In the genomic region with DNA sequence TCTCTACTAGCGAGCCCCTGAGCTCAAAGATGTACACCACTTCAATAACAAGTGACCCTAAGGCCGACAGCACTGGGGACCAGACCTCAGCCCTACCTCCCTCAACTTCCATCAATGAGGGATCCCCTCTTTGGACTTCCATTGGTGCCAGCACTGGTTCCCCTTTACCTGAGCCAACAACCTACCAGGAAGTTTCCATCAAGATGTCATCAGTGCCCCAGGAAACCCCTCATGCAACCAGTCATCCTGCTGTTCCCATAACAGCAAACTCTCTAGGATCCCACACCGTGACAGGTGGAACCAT, we compare ENCODE assay signal across 11 cellular contexts. TPM values are rescaled to one million over a fixed set of nuclear protein-coding genes. Genes with fewer than 3 reads are reported as not detected.
DNase-seq lines count a peak whose midpoint lies in the region; ATAC-seq, FAIRE-seq and TF ChIP-seq lines count a peak whose summit lies in the region.
"Had no signal": no experiment of that assay in that cellular context is flagged by ENCODE, and none has a peak within 500 bp of the region (broad histone marks: within the 10 kb centered on the region; RNA-seq: fewer than 3 reads in every experiment).

No MANE protein-coding gene starts in this region.

- H3K27ac Mint-ChIP-seq in CD14-positive monocyte, result peak overlapping the region; percentile 87 to 98 (median 92)
- H3K27ac Mint-ChIP-seq in activated T-helper 2 cell treated with anti-CD3 and anti-CD28 coated beads, Interferon-gamma antibody, Interleukin-2, Interleukin-4, amounts not matched to agents 10 μg/mL and 5 μg/mL and 100 μg/mL, durations not matched to agents 14 hours and 24 hours and 36 hours, result peak overlapping the region; percentile 93
- peak overlapping the region; percentile 94 to 100 (median 97) for H3K27ac Mint-ChIP-seq in naive thymus-derived CD8-positive, alpha-beta T cell

- peaks cover 0 to 4% (median 0%) of the 10 kb centered on the region in 3 donors for H3K27me3 Mint-ChIP-seq in CD14-positive monocyte (ENCODE audit: low read depth in 3 of 3)
- H3K27me3 Mint-ChIP-seq in activated T-helper 2 cell treated with anti-CD3 and anti-CD28 coated beads, Interferon-gamma antibody, Interleukin-2, Interleukin-4, amounts not matched to agents 10 μg/mL and 5 μg/mL and 100 μg/mL, durations not matched to agents 14 hours and 24 hours and 36 hours (ENCODE audit: low read depth), result no peaks in the 10 kb centered on the region
- peaks cover 0 to 3% (median 0%) of the 10 kb centered on the region in 5 donors for H3K27me3 Mint-ChIP-seq in naive thymus-derived CD8-positive, alpha-beta T cell

- POLR2A ChIA-PET in naive thymus-derived CD8-positive, alpha-beta T cell (lab: Charles Lee), result interaction anchor here (0.6 to 2.2 kb wide), 10 partner anchors 12 to 402 kb away, joined by 3 to 11 read pairs (median 4); partner anchors contain the start of genes ALDOA, CDIPT and KIF22

- H3K4me3 Mint-ChIP-seq in CD14-positive monocyte, result peak overlapping the region; percentile 93 to 96
- H3K4me3 Mint-ChIP-seq in activated T-helper 2 cell treated with anti-CD3 and anti-CD28 coated beads, Interferon-gamma antibody, Interleukin-2, Interleukin-4, amounts not matched to agents 10 μg/mL and 5 μg/mL and 100 μg/mL, durations not matched to agents 14 hours and 24 hours and 36 hours (ENCODE audit: low read depth), result peak overlapping the region; percentile 94
- H3K4me3 Mint-ChIP-seq in naive thymus-derived CD8-positive, alpha-beta T cell, result peak overlapping the region; percentile 93 to 99 (median 96)

- H3K9me3 Mint-ChIP-seq in CD14-positive monocyte, result no peaks in the 10 kb centered on the region
- no peaks in the 10 kb centered on the region for H3K9me3 Mint-ChIP-seq in activated T-helper 2 cell treated with anti-CD3 and anti-CD28 coated beads, Interferon-gamma antibody, Interleukin-2, Interleukin-4, amounts not matched to agents 10 μg/mL and 5 μg/mL and 100 μg/mL, durations not matched to agents 14 hours and 24 hours and 36 hours
- H3K9me3 Mint-ChIP-seq in naive thymus-derived CD8-positive, alpha-beta T cell, result peaks cover 0 to 4% (median 0%) of the 10 kb centered on the region in 9 donors

- FAIRE-seq in GM18507 (lab: Jason Lieb, UNC), result peak; percentile 61

- intact Hi-C loops in CD14-positive monocyte (cut with micrococcal nuclease), result loop anchor here (10.0 kb wide), 2 partner anchors 59 to 69 kb away; no protein-coding TSS in a partner anchor
- intact Hi-C loops in activated T-helper 2 cell treated with anti-CD3 and anti-CD28 coated beads, Interferon-gamma antibody, Interleukin-2, Interleukin-4, amounts not matched to agents 10 μg/mL and 5 μg/mL and 100 μg/mL, durations not matched to agents 14 hours and 24 hours and 36 hours (cut with micrococcal nuclease), result loop anchor here (2.0 to 5.0 kb wide), 4 partner anchors 15 to 69 kb away; partner anchors contain the start of gene QPRT

- peaks cover 8 to 15% of the 10 kb centered on the region in 2 donors for H3K36me3 Mint-ChIP-seq in CD14-positive monocyte
- H3K36me3 Mint-ChIP-seq in activated T-helper 2 cell treated with anti-CD3 and anti-CD28 coated beads, Interferon-gamma antibody, Interleukin-2, Interleukin-4, amounts not matched to agents 10 μg/mL and 5 μg/mL and 100 μg/mL, durations not matched to agents 14 hours and 24 hours and 36 hours (ENCODE audit: low read depth), result peaks cover 53% of the 10 kb centered on the region
- peaks cover 8 to 26% (median 15%) of the 10 kb centered on the region in 3 donors for H3K36me3 Mint-ChIP-seq in naive thymus-derived CD8-positive, alpha-beta T cell

- no peak for TF ChIP-seq CTCF in CD14-positive monocyte (IDR thresholded peaks at IDR 0.05)
- no peak for TF ChIP-seq CTCF in GM20000 (IDR thresholded peaks at IDR 0.05; ENCODE audit: extremely low read depth, missing control alignments)

- ATAC-seq in naive thymus-derived CD8-positive, alpha-beta T cell, result peak in 1 of 2 donors; percentile 9
- no peak for ATAC-seq in HG03442 (IDR thresholded peaks at IDR 0.05; ENCODE audit: unreplicated experiment)

- DNase-seq in CD14-positive monocyte (ENCODE audit: low spot score) (no peak), GM18507 (ENCODE audit: extremely low spot score, insufficient read length, low read depth) (no peak), NCI-H2196 treated with DMSO at 0.1 percent for 48 hours (lab: John Stamatoyannopoulos, UW; ENCODE audit: unreplicated experiment) (no peak), GM20000 (ENCODE audit: low spot score) (no peak), middle frontal gyrus (ENCODE audit: extremely low spot score, low spot score) (no peak)
- no peak for DNase-seq in activated T-helper 2 cell treated with anti-CD3 and anti-CD28 coated beads, Interferon-gamma antibody, Interleukin-2, Interleukin-4, amounts not matched to agents 10 μg/mL and 5 μg/mL and 100 μg/mL, durations not matched to agents 14 hours and 24 hours and 36 hours (ENCODE audit: low spot score)
- peak in 3 of 10 donors; percentile 29 to 41 (median 30) for DNase-seq in naive thymus-derived CD8-positive, alpha-beta T cell
- DNase-seq: brain microvascular endothelial cell, SHP77 treated with DMSO at 0.1 percent for 48 hours had no signal

- H3K4me1 Mint-ChIP-seq in CD14-positive monocyte, result peaks cover 69% of the 10 kb centered on the region
- H3K4me1 Mint-ChIP-seq in activated T-helper 2 cell treated with anti-CD3 and anti-CD28 coated beads, Interferon-gamma antibody, Interleukin-2, Interleukin-4, amounts not matched to agents 10 μg/mL and 5 μg/mL and 100 μg/mL, durations not matched to agents 14 hours and 24 hours and 36 hours (ENCODE audit: low read depth), result peaks cover 40% of the 10 kb centered on the region
- H3K4me1 Mint-ChIP-seq in naive thymus-derived CD8-positive, alpha-beta T cell, result peaks cover 39 to 77% (median 69%) of the 10 kb centered on the region in 4 donors

RNA-seq across cellular contexts. Expression of gene SPN, which starts 0.7 kb away (rescaled TPM):
- 10 to 100 TPM; 46.6 to 71.0 TPM for polyA plus RNA-seq in CD14-positive monocyte
- total RNA-seq in activated T-helper 2 cell treated with anti-CD3 and anti-CD28 coated beads, Interferon-gamma antibody, Interleukin-2, Interleukin-4, amounts not matched to agents 10 μg/mL and 5 μg/mL and 100 μg/mL, durations not matched to agents 14 hours and 24 hours and 36 hours, result 254 and 258 TPM in 2 replicates
- 10 to 100 TPM; 91.8 to 98.4 TPM for total RNA-seq in naive thymus-derived CD8-positive, alpha-beta T cell
- 100 to 1,000 TPM in 2 of 3 donors, 10 to 100 TPM in 1; 92.9 to 124 (median 100) TPM for polyA plus RNA-seq in naive thymus-derived CD8-positive, alpha-beta T cell
- total RNA-seq: pulmonary artery endothelial cell had no signal

RNA-seq across cellular contexts. Expression of gene QPRT, which starts 15.2 kb away (rescaled TPM):
- 1 to 10 TPM; 2.1 to 3.9 TPM for polyA plus RNA-seq in CD14-positive monocyte
- total RNA-seq in activated T-helper 2 cell treated with anti-CD3 and anti-CD28 coated beads, Interferon-gamma antibody, Interleukin-2, Interleukin-4, amounts not matched to agents 10 μg/mL and 5 μg/mL and 100 μg/mL, durations not matched to agents 14 hours and 24 hours and 36 hours, result 24.1 and 29.0 TPM in 2 replicates
- total RNA-seq in naive thymus-derived CD8-positive, alpha-beta T cell, result under 1 TPM; 0.49 to 0.55 TPM
- under 1 TPM; 0.15 to 0.53 (median 0.48) TPM for polyA plus RNA-seq in naive thymus-derived CD8-positive, alpha-beta T cell

Comparison
In these comparisons a context has a peak if more than half of its experiments do, and no peak if none do; other contexts are left out.
1. RNA of gene QPRT, which starts 15.2 kb away (total RNA-seq): 24.1 to 29.0 TPM in activated T-helper 2 cell treated with anti-CD3 and anti-CD28 coated beads, Interferon-gamma antibody, Interleukin-2, Interleukin-4, amounts not matched to agents 10 μg/mL and 5 μg/mL and 100 μg/mL, durations not matched to agents 14 hours and 24 hours and 36 hours; 0.49 to 0.55 TPM in naive thymus-derived CD8-positive, alpha-beta T cell; every median in the first group is over 10 times any median in the second.
2. Peak in every context shown above with its lines, with median percentiles within 50 percentile points of each other: H3K27ac Mint-ChIP-seq and H3K4me3 Mint-ChIP-seq.